Comparison of ENCODE assay signal across 16 cellular contexts in the genomic region with DNA sequence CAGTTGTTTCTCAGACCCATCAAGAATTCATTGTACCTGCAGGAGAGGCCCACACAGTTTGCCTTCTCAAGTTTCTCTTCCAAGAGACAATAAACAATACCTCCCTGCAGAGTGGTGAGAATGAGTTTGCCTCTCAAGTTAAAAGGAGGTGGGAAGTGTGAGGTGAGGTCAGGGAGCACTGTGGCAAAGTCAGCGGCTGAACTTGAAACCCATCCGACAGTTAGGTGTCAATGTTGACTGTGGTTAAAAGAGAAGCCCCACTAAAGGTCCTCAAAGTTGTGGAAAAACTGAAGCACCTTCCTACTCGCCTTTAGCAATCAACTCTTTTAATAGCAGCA.
A peak's percentile ranks its signal among the peaks of the same experiment; 100 is the strongest.
DNase-seq lines count a peak whose midpoint lies in the region; ATAC-seq, FAIRE-seq and TF ChIP-seq lines count a peak whose summit lies in the region.
"Had no signal": no experiment of that assay in that cellular context is flagged by ENCODE, and none has a peak within 500 bp of the region (broad histone marks: within the 10 kb centered on the region; RNA-seq: fewer than 3 reads in every experiment).

No MANE protein-coding gene starts in this region.

- H3K27me3 ChIP-seq in HUES6 (ENCODE audit: control insufficient read depth, insufficient read depth, low read length) = no peaks in the 10 kb centered on the region
- H3K27me3 ChIP-seq in GM12878 (replicated peaks in 1 of 2; ENCODE audit: control insufficient read depth in 2 of 2, insufficient read depth in 2 of 2, low read length in 1 of 2) = no peaks in the 10 kb centered on the region
- H3K27me3 ChIP-seq in right atrium auricular region = no peaks in the 10 kb centered on the region
- H3K27me3 ChIP-seq: colonic mucosa, esophagus muscularis mucosa, sigmoid colon had no signal

- BruUV-seq in GM12878 (replicated peaks; lab: Mats Ljungman, UMichigan) = no TSS peak

- DNase-seq in activated CD4-positive, alpha-beta memory T cell treated with anti-CD3 and anti-CD28 coated beads for 36 hours = peak; percentile 65
- DNase-seq in activated CD4-positive, alpha-beta memory T cell treated with anti-CD3 and anti-CD28 coated beads, Interleukin-2, amount 10 ng/mL, durations not matched to agents 7 days and 5 days = no peak
- DNase-seq in GM12878 (ENCODE audit: low read depth, low spot score) (no peak), SW480 (ENCODE audit: low spot score) (no peak), right atrium auricular region (ENCODE audit: low spot score) (no peak)
- DNase-seq in stimulated activated CD4-positive, alpha-beta T cell treated with anti-CD3 and anti-CD28 coated beads, Interleukin-4, amount 100 ng/mL, for 24 hours = peak; percentile 36
- DNase-seq: amygdala, colonic mucosa, IMR-90, NCI-H510A treated with DMSO at 0.1 percent for 48 hours, sigmoid colon had no signal

- no peak for TF ChIP-seq EP300 in GM12878 (IDR thresholded peaks at IDR 0.05; ENCODE audit: borderline replicate concordance in 1 of 2, control insufficient read depth in 1 of 2, low read depth in 2 of 2, low read length in 2 of 2)

- in situ Hi-C loops in GM12878 (cut with MboI) = no loop called here

- no peak for FAIRE-seq in GM12878 (lab: Jason Lieb, UNC)

- H3K4me1 Mint-ChIP-seq in activated CD4-positive, alpha-beta memory T cell treated with anti-CD3 and anti-CD28 coated beads for 36 hours (ENCODE audit: low read depth) = peaks cover 16% of the 10 kb centered on the region
- H3K4me1 Mint-ChIP-seq in activated CD4-positive, alpha-beta memory T cell treated with anti-CD3 and anti-CD28 coated beads, Interleukin-2, amount 10 ng/mL, durations not matched to agents 7 days and 5 days = peaks cover 9% of the 10 kb centered on the region

- CTCF ChIA-PET in activated CD4-positive, alpha-beta memory T cell treated with anti-CD3 and anti-CD28 coated beads for 36 hours (lab: Charles Lee) = no interaction called here
- CTCF ChIA-PET in activated CD4-positive, alpha-beta memory T cell treated with anti-CD3 and anti-CD28 coated beads, Interleukin-2, amount 10 ng/mL, durations not matched to agents 7 days and 5 days (lab: Charles Lee) = no interaction called here
- CTCF ChIA-PET in GM12878 (lab: Yijun Ruan, JAX) = no interaction called here

- H3K36me3 ChIP-seq in HUES6 (ENCODE audit: control insufficient read depth, insufficient read depth, low read length) (no peaks in the 10 kb centered on the region), GM12878 (ENCODE audit: control insufficient read depth in 2 of 2, insufficient read depth in 2 of 2, low read length in 1 of 2) (no peaks in the 10 kb centered on the region), right atrium auricular region (no peaks in the 10 kb centered on the region)
- H3K36me3 ChIP-seq: colonic mucosa, esophagus muscularis mucosa, sigmoid colon had no signal

- RAD21 ChIA-PET in GM12878 (lab: Charles Lee; ENCODE audit: unreplicated experiment) = no interaction called here

- TF ChIP-seq POLR2A in GM12878 (IDR thresholded peaks at IDR 0.05; ENCODE audit: low read depth, low read length) = no peak

- H3K9ac ChIP-seq in HUES6 (ENCODE audit: low read length) (no peak overlapping the region), GM12878 (ENCODE audit: control insufficient read depth, insufficient read depth, low read length) (no peak overlapping the region)

- H3K27ac ChIP-seq in HUES6 (ENCODE audit: low read depth, low read length) (no peak overlapping the region), GM12878 (ENCODE audit: control insufficient read depth, insufficient read depth) (no peak overlapping the region), right atrium auricular region (no peak overlapping the region)
- H3K27ac ChIP-seq: colonic mucosa, esophagus muscularis mucosa, sigmoid colon had no signal

- no peaks in the 10 kb centered on the region for H4K20me1 ChIP-seq in GM12878 (ENCODE audit: control insufficient read depth, insufficient read depth)

- no peaks in the 10 kb centered on the region for H3K9me3 Mint-ChIP-seq in activated CD4-positive, alpha-beta memory T cell treated with anti-CD3 and anti-CD28 coated beads for 36 hours
- no peaks in the 10 kb centered on the region for H3K9me3 Mint-ChIP-seq in activated CD4-positive, alpha-beta memory T cell treated with anti-CD3 and anti-CD28 coated beads, Interleukin-2, amount 10 ng/mL, durations not matched to agents 7 days and 5 days
- H3K9me3 Mint-ChIP-seq: neural crest cell had no signal

- no peak for TF ChIP-seq CTCF in GM12878 (IDR thresholded peaks at IDR 0.05 in 2 of 3, conservative IDR thresholded peaks at IDR 0.05 in 1 of 3; ENCODE audit: control insufficient read depth in 2 of 3, extremely low read depth in 1 of 3, insufficient read depth in 1 of 3, low read depth in 3 of 3, low read length in 3 of 3)
- TF ChIP-seq CTCF in right atrium auricular region (IDR thresholded peaks at IDR 0.05) = no peak

- H2AFZ ChIP-seq in GM12878 (ENCODE audit: control insufficient read depth, low read depth, low read length) = no peak overlapping the region

- no peaks in the 10 kb centered on the region for H3K79me2 ChIP-seq in GM12878 (ENCODE audit: control insufficient read depth, insufficient read depth, low read length)

- intact Hi-C loops in activated CD4-positive, alpha-beta memory T cell treated with anti-CD3 and anti-CD28 coated beads for 36 hours (cut with micrococcal nuclease) = loop anchor here (2.0 kb wide), 4 partner anchors 62 to 170 kb away; no protein-coding TSS in a partner anchor
- intact Hi-C loops in GM12878 (cut with micrococcal nuclease; ENCODE audit: unreplicated experiment) = no loop called here

- no peaks in the 10 kb centered on the region for H3K36me3 Mint-ChIP-seq in activated CD4-positive, alpha-beta memory T cell treated with anti-CD3 and anti-CD28 coated beads for 36 hours
- no peaks in the 10 kb centered on the region for H3K36me3 Mint-ChIP-seq in activated CD4-positive, alpha-beta memory T cell treated with anti-CD3 and anti-CD28 coated beads, Interleukin-2, amount 10 ng/mL, durations not matched to agents 7 days and 5 days (ENCODE audit: low read depth)

- peaks cover 23% of the 10 kb centered on the region for H3K27me3 Mint-ChIP-seq in activated CD4-positive, alpha-beta memory T cell treated with anti-CD3 and anti-CD28 coated beads for 36 hours
- peaks cover 17% of the 10 kb centered on the region for H3K27me3 Mint-ChIP-seq in activated CD4-positive, alpha-beta memory T cell treated with anti-CD3 and anti-CD28 coated beads, Interleukin-2, amount 10 ng/mL, durations not matched to agents 7 days and 5 days

- ATAC-seq in GM12878 (peak; percentile 42), GM21528 (IDR thresholded peaks at IDR 0.05; ENCODE audit: low FRiP score, unreplicated experiment) (no peak)

- no peak overlapping the region for H3K4me2 ChIP-seq in GM12878 (ENCODE audit: control insufficient read depth, insufficient read depth)

- no peak overlapping the region for H3K4me3 Mint-ChIP-seq in activated CD4-positive, alpha-beta memory T cell treated with anti-CD3 and anti-CD28 coated beads for 36 hours
- H3K4me3 Mint-ChIP-seq in activated CD4-positive, alpha-beta memory T cell treated with anti-CD3 and anti-CD28 coated beads, Interleukin-2, amount 10 ng/mL, durations not matched to agents 7 days and 5 days = no peak overlapping the region
- H3K4me3 Mint-ChIP-seq: neural crest cell had no signal

- POLR2A ChIA-PET in activated CD4-positive, alpha-beta memory T cell treated with anti-CD3 and anti-CD28 coated beads for 36 hours (lab: Charles Lee) = no interaction called here
- POLR2A ChIA-PET in activated CD4-positive, alpha-beta memory T cell treated with anti-CD3 and anti-CD28 coated beads, Interleukin-2, amount 10 ng/mL, durations not matched to agents 7 days and 5 days (lab: Charles Lee) = no interaction called here
- POLR2A ChIA-PET in GM12878 (lab: Charles Lee) = no interaction called here

- SMC1A ChIA-PET in GM12878 (lab: Charles Lee; ENCODE audit: uncharacterized antibody, unreplicated experiment) = no interaction called here

- H3K4me3 ChIP-seq in HUES6 (ENCODE audit: low read depth, low read length) (peak overlapping the region; percentile 17; the same call in 1 of the 2 replicates), GM12878 (no peak overlapping the region), right atrium auricular region (no peak overlapping the region)
- H3K4me3 ChIP-seq: colonic mucosa, esophagus muscularis mucosa, sigmoid colon had no signal

- WGBS in GM12878 (ENCODE audit: insufficient coverage, insufficient replicate concordance, low lambda C conversion rate, missing lambda C conversion rate) = 21% methylated on average over 3 of the region's 3 CpGs

- H3K27ac Mint-ChIP-seq in activated CD4-positive, alpha-beta memory T cell treated with anti-CD3 and anti-CD28 coated beads for 36 hours = no peak overlapping the region
- no peak overlapping the region for H3K27ac Mint-ChIP-seq in activated CD4-positive, alpha-beta memory T cell treated with anti-CD3 and anti-CD28 coated beads, Interleukin-2, amount 10 ng/mL, durations not matched to agents 7 days and 5 days

- no peak for TF ChIP-seq RAD21 in GM12878 (IDR thresholded peaks at IDR 0.05; ENCODE audit: insufficient read depth, low read depth, low read length)

- H3K4me1 ChIP-seq in HUES6 (ENCODE audit: control insufficient read depth, insufficient read depth, low read length) = peaks cover 16% of the 10 kb centered on the region
- H3K4me1 ChIP-seq in GM12878 (ENCODE audit: control insufficient read depth, insufficient read depth, low read length) = no peaks in the 10 kb centered on the region
- peaks cover 0 to 5% of the 10 kb centered on the region in 2 donors for H3K4me1 ChIP-seq in right atrium auricular region
- H3K4me1 ChIP-seq: Caco-2, colonic mucosa, sigmoid colon had no signal

- H3K9me3 ChIP-seq in HUES6 (ENCODE audit: control insufficient read depth, insufficient read depth, low read depth, low read length) = no peaks in the 10 kb centered on the region
- no peaks in the 10 kb centered on the region for H3K9me3 ChIP-seq in GM12878 (replicated peaks; ENCODE audit: control insufficient read depth, insufficient read depth, low read length)
- no peaks in the 10 kb centered on the region for H3K9me3 ChIP-seq in right atrium auricular region
- H3K9me3 ChIP-seq: Caco-2, colonic mucosa, esophagus muscularis mucosa, sigmoid colon had no signal

TF ChIP-seq in GM12878, 131 proteins besides CTCF, POLR2A, EP300 and RAD21 (continues in another document):
- TF ChIP-seq SRF (IDR thresholded peaks at IDR 0.05; ENCODE audit: low read depth in 2 of 2, low read length in 2 of 2) (no peak), KLF5 (IDR thresholded peaks at IDR 0.05; ENCODE audit: partially characterized antibody) (no peak), PML (IDR thresholded peaks at IDR 0.05; ENCODE audit: low read length) (no peak), NR2F1 (conservative IDR thresholded peaks at IDR 0.05) (peak; percentile 42; the same call in 1 of the 2 replicates), GATAD2B (conservative IDR thresholded peaks at IDR 0.05; ENCODE audit: low read depth) (no peak), HCFC1 (IDR thresholded peaks at IDR 0.05; ENCODE audit: low read length) (no peak), HDAC2 (IDR thresholded peaks at IDR 0.05) (no peak), RUNX3 (IDR thresholded peaks at IDR 0.05; ENCODE audit: low read length) (peak; percentile 65)

Comparison
In these comparisons a context has a peak if more than half of its experiments do, and no peak if none do; other contexts are left out.
1. DNase-seq: peak in activated CD4-positive, alpha-beta memory T cell treated with anti-CD3 and anti-CD28 coated beads for 36 hours (single experiment) and stimulated activated CD4-positive, alpha-beta T cell treated with anti-CD3 and anti-CD28 coated beads, Interleukin-4, amount 100 ng/mL, for 24 hours (single experiment); none in activated CD4-positive, alpha-beta memory T cell treated with anti-CD3 and anti-CD28 coated beads, Interleukin-2, amount 10 ng/mL, durations not matched to agents 7 days and 5 days (single experiment), GM12878 (single experiment), SW480 (single experiment) and right atrium auricular region (single experiment).